Comparison of ENCODE assay signal across 9 cellular contexts in the genomic region with DNA sequence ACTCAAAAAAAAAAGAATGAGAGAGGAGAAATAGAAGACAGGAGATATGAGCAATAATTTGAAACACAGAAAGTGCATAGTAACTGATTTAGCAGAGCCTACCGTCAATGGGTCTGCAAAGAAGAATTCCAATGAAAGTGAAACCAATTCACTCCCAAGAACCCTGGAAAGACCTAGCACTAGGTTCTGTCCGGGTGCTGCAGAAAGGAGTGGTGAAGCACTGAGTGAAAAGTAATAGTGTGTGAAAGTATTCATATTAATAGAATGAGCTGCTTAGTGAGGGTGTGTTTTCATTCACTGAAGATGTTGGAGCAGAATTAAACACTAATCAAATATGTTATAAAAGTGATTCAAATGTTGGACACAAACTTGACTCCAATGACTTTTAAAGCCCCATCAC. TPM values are rescaled to one million over a fixed set of nuclear protein-coding genes. Genes with fewer than 3 reads are reported as not detected.
DNase-seq lines count a peak whose midpoint lies in the region; ATAC-seq, FAIRE-seq and TF ChIP-seq lines count a peak whose summit lies in the region.
"Had no signal": no experiment of that assay in that cellular context is flagged by ENCODE, and none has a peak within 500 bp of the region (broad histone marks: within the 10 kb centered on the region; RNA-seq: fewer than 3 reads in every experiment).

No MANE protein-coding gene starts in this region.

- no peaks in the 10 kb centered on the region for H3K27me3 Mint-ChIP-seq in activated naive CD4-positive, alpha-beta T cell treated with anti-CD3 and anti-CD28 coated beads, Interleukin-2, amount 50 U/mL, for 24 hours

- TF ChIP-seq CTCF in endothelial cell of umbilical vein (IDR thresholded peaks at IDR 0.05; ENCODE audit: extremely low read depth in 1 of 2, insufficient read depth in 1 of 2, low read depth in 1 of 2, low read length in 2 of 2) (no peak), transverse colon (IDR thresholded peaks at IDR 0.05) (no peak)

- H3K4me1 ChIP-seq in endothelial cell of umbilical vein (ENCODE audit: control insufficient read depth, extremely low read depth, insufficient read depth, low read length) (peaks cover 6% of the 10 kb centered on the region), transverse colon (peaks cover 0 to 4% (median 0%) of the 10 kb centered on the region in 4 donors)

- TF ChIP-seq EP300 in transverse colon (IDR thresholded peaks at IDR 0.05; ENCODE audit: low read depth) = no peak

- no peak for DNase-seq in activated naive CD4-positive, alpha-beta T cell (lab: John Stamatoyannopoulos, UW)
- DNase-seq in endothelial cell of umbilical vein (ENCODE audit: low read depth, low spot score) (no peak), transverse colon (no peak), NCI-H2227 (lab: John Stamatoyannopoulos, UW; ENCODE audit: unreplicated experiment) (no peak), H4 (ENCODE audit: low spot score) (no peak), NCI-H82 (lab: John Stamatoyannopoulos, UW) (no peak)

- POLR2A ChIA-PET in endothelial cell of umbilical vein (lab: Charles Lee) = no interaction called here

- H3K79me2 ChIP-seq in endothelial cell of umbilical vein (ENCODE audit: control insufficient read depth, insufficient read depth, low read length) = no peaks in the 10 kb centered on the region

- 46 to 48% methylated on average over 2 of the region's 2 CpGs for WGBS in transverse colon (ENCODE audit: low coverage in 1 of 2), 2 donors

- H3K9me1 ChIP-seq in endothelial cell of umbilical vein (replicated peaks; ENCODE audit: control insufficient read depth, extremely low read depth, insufficient read depth, low read length) = no peaks in the 10 kb centered on the region

- dilution Hi-C loops in endothelial cell of umbilical vein (cut with MboI; ENCODE audit: extremely low pct_ligation_motif_present, low sequenced_read_pairs) = no loop called here

- no peak overlapping the region for H3K4me3 ChIP-seq in endothelial cell of umbilical vein (replicated peaks in 1 of 3; ENCODE audit: insufficient read depth in 1 of 3, low read depth in 1 of 3, low read length in 3 of 3)
- no peak overlapping the region for H3K4me3 ChIP-seq in transverse colon

- no peak overlapping the region for H3K4me3 Mint-ChIP-seq in activated naive CD4-positive, alpha-beta T cell treated with anti-CD3 and anti-CD28 coated beads, Interleukin-2, amount 50 U/mL, for 24 hours

- peaks cover 8% of the 10 kb centered on the region for H3K4me1 Mint-ChIP-seq in activated naive CD4-positive, alpha-beta T cell treated with anti-CD3 and anti-CD28 coated beads, Interleukin-2, amount 50 U/mL, for 24 hours

- no peak for FAIRE-seq in endothelial cell of umbilical vein (lab: Jason Lieb, UNC)

- TF ChIP-seq POLR2A in endothelial cell of umbilical vein (IDR thresholded peaks at IDR 0.05; ENCODE audit: low read depth, low read length) = no peak
- TF ChIP-seq POLR2A in transverse colon (IDR thresholded peaks at IDR 0.05) = no peak

- intact Hi-C loops in endothelial cell of umbilical vein (cut with micrococcal nuclease) (loop anchor here (1.0 to 2.0 kb wide), 2 partner anchors 50 to 327 kb away; a partner anchor contains a TSS), transverse colon (cut with DNase I; ENCODE audit: low total_unique reads) (loop anchor here (10.0 kb wide), 1 partner anchor 292 kb away; a partner anchor contains a TSS)

- peak overlapping the region; percentile 74 for H2AFZ ChIP-seq in endothelial cell of umbilical vein (ENCODE audit: low read depth, low read length)

- ATAC-seq in HG03378 (IDR thresholded peaks at IDR 0.05; ENCODE audit: unreplicated experiment) = peak; percentile 25

- H3K9ac ChIP-seq in endothelial cell of umbilical vein (replicated peaks; ENCODE audit: extremely low read depth, insufficient read depth, low read length) = no peak overlapping the region

- H3K9me3 ChIP-seq in endothelial cell of umbilical vein (replicated peaks; ENCODE audit: control insufficient read depth, insufficient read depth, low read length) (no peaks in the 10 kb centered on the region), transverse colon (no peaks in the 10 kb centered on the region)

- H3K27ac ChIP-seq in endothelial cell of umbilical vein (ENCODE audit: insufficient read depth, low read depth, low read length) (no peak overlapping the region), transverse colon (peak overlapping the region; percentile 61 to 81 (median 73))

- H3K9me3 Mint-ChIP-seq in activated naive CD4-positive, alpha-beta T cell treated with anti-CD3 and anti-CD28 coated beads, Interleukin-2, amount 50 U/mL, for 24 hours = no peaks in the 10 kb centered on the region

- no peaks in the 10 kb centered on the region for H4K20me1 ChIP-seq in endothelial cell of umbilical vein (replicated peaks; ENCODE audit: control insufficient read depth, extremely low read depth, insufficient read depth, low read length)
- H4K20me1 ChIP-seq: BLaER1 treated with 17β-estradiol and CSF1 and Interleukin-3, amounts not matched to agents 10 nM and 100 nM had no signal

- no peak overlapping the region for H3K4me2 ChIP-seq in endothelial cell of umbilical vein (ENCODE audit: insufficient read depth, low read length)

- H3K36me3 Mint-ChIP-seq in activated naive CD4-positive, alpha-beta T cell treated with anti-CD3 and anti-CD28 coated beads, Interleukin-2, amount 50 U/mL, for 24 hours = no peaks in the 10 kb centered on the region

- CTCF ChIA-PET in endothelial cell of umbilical vein (lab: Charles Lee) = interaction anchor here (0.7 to 2.2 kb wide), 11 partner anchors 10 to 387 kb away, joined by 3 to 19 read pairs (median 5); a partner anchor contains a TSS

- no TSS peak for BruUV-seq in endothelial cell of umbilical vein (replicated peaks; lab: Mats Ljungman, UMichigan)

- H3K27me3 ChIP-seq in endothelial cell of umbilical vein (ENCODE audit: control insufficient read depth in 2 of 2, insufficient read depth in 2 of 2, low read length in 2 of 2) (peaks cover 5 to 6% of the 10 kb centered on the region in 2 experiments), transverse colon (no peaks in the 10 kb centered on the region)
- H3K27me3 ChIP-seq: BLaER1 treated with 17β-estradiol and CSF1 and Interleukin-3, amounts not matched to agents 10 nM and 100 nM had no signal

- in situ Hi-C loops in transverse colon (cut with MboI; ENCODE audit: low pct_ligation_motif_present in 1 of 4, low pct_unique_long_range_greater_than_20kb in 1 of 4, low sequenced_read_pairs in 3 of 4) = no loop called here

- H3K36me3 ChIP-seq in endothelial cell of umbilical vein (ENCODE audit: control insufficient read depth in 2 of 2, extremely low read depth in 1 of 2, insufficient read depth in 2 of 2, low read length in 2 of 2) (no peaks in the 10 kb centered on the region), transverse colon (no peaks in the 10 kb centered on the region)
- H3K36me3 ChIP-seq: BLaER1 treated with 17β-estradiol and CSF1 and Interleukin-3, amounts not matched to agents 10 nM and 100 nM had no signal

- H3K27ac Mint-ChIP-seq in activated naive CD4-positive, alpha-beta T cell treated with anti-CD3 and anti-CD28 coated beads, Interleukin-2, amount 50 U/mL, for 24 hours = peak overlapping the region; percentile 41

TF ChIP-seq in endothelial cell of umbilical vein, 7 proteins besides CTCF, POLR2A, EP300 and RAD21:
- TF ChIP-seq POLR2AphosphoS5 (IDR thresholded peaks at IDR 0.05; ENCODE audit: insufficient read depth, low read depth, low read length) (no peak), EZH2 (IDR thresholded peaks at IDR 0.05; ENCODE audit: borderline replicate concordance, low read depth, low read length, severe bottlenecking) (no peak), MYC (IDR thresholded peaks at IDR 0.05; ENCODE audit: low read depth, low read length) (no peak), FOS (IDR thresholded peaks at IDR 0.05; ENCODE audit: borderline replicate concordance, insufficient read depth, low read length) (no peak)

RNA-seq across cellular contexts. Expression of a gene that starts 51.3 kb away (rescaled TPM):
- total RNA-seq in endothelial cell of umbilical vein (37.0 and 47.2 TPM in 2 replicates), transverse colon (10 to 100 TPM; 22.3 to 69.9 (median 41.9) TPM)
- polyA plus RNA-seq in endothelial cell of umbilical vein = 33.0 and 46.4 TPM in 2 replicates
- polyA plus RNA-seq in endothelial cell of umbilical vein (2011; cell fraction: cytosol; rRNA removed) = 18.9 and 21.0 TPM in 2 replicates
- polyA plus RNA-seq in endothelial cell of umbilical vein (2011; cell fraction: nucleus; rRNA removed) = 37.1 and 44.4 TPM in 2 replicates
- polyA plus RNA-seq in endothelial cell of umbilical vein (2012) = 21.3 and 26.2 TPM in 2 replicates
- polyA minus RNA-seq in endothelial cell of umbilical vein = 104 and 109 TPM in 2 replicates
- polyA minus RNA-seq in endothelial cell of umbilical vein (2011; cell fraction: cytosol; rRNA and poly(A)+ RNA removed) = 42.3 TPM
- 21.6 and 27.3 TPM in 2 replicates for polyA minus RNA-seq in endothelial cell of umbilical vein (2011; cell fraction: nucleus; rRNA and poly(A)+ RNA removed)
- 45.8 and 64.2 TPM in 2 replicates for total RNA-seq in H4 (2014; rRNA removed; shearing (Covaris generic))
